ENCODE assay signal across 23 cellular contexts in genomic region chr12:112913038-112913688, GRCh38.
"Had no signal": no experiment of that assay in that cellular context is flagged by ENCODE, and none has a peak within 500 bp of the region (broad histone marks: within the 10 kb centered on the region; RNA-seq: fewer than 3 reads in every experiment).

No MANE protein-coding gene starts in this region.

- H3K4me1 ChIP-seq: ascending aorta had no signal

- H3K27me3 Mint-ChIP-seq: activated B cell treated with CpG ODN at 0.5 μM for 24 hours; activated CD4-positive, alpha-beta memory T cell treated with anti-CD3 and anti-CD28 coated beads for 36 hours; activated CD4-positive, alpha-beta T cell treated with anti-CD3 and anti-CD28 coated beads, Interleukin-2, amount 10 ng/mL, durations not matched to agents 7 days and 5 days; T-helper 17 cell had no signal

- H3K4me1 Mint-ChIP-seq: brain had no signal

- H3K4me3 ChIP-seq: ascending aorta had no signal

- H3K4me3 Mint-ChIP-seq: activated B cell treated with CpG ODN at 0.5 μM for 24 hours; activated CD4-positive, alpha-beta memory T cell treated with anti-CD3 and anti-CD28 coated beads for 36 hours; activated CD4-positive, alpha-beta T cell treated with anti-CD3 and anti-CD28 coated beads, Interleukin-2, amount 10 ng/mL, durations not matched to agents 7 days and 5 days; activated naive CD4-positive, alpha-beta T cell treated with anti-CD3 and anti-CD28 coated beads for 36 hours; activated T-cell treated with anti-CD3 and anti-CD28 coated beads, Interleukin-2, amount 50 U/mL, for 4 hours; brain; T-helper 17 cell had no signal

- H3K27ac ChIP-seq: ascending aorta had no signal

- DNase-seq: activated B cell treated with CpG ODN at 0.5 μM for 24 hours; activated CD4-positive, alpha-beta memory T cell treated with anti-CD3 and anti-CD28 coated beads for 36 hours; activated CD4-positive, alpha-beta T cell treated with anti-CD3 and anti-CD28 coated beads, Interleukin-2, amount 10 ng/mL, durations not matched to agents 7 days and 5 days; activated CD8-positive, alpha-beta memory T cell treated with anti-CD3 and anti-CD28 coated beads for 24 hours; activated effector memory CD4-positive, alpha-beta T cell treated with anti-CD3 and anti-CD28 coated beads, Interleukin-2, amount 50 U/mL, for 16 hours; activated naive CD4-positive, alpha-beta T cell treated with anti-CD3 and anti-CD28 coated beads for 36 hours; activated T-cell treated with anti-CD3 and anti-CD28 coated beads, Interleukin-2, amount 50 U/mL, for 4 hours; amniotic stem cell; Karpas-422; MM.1S; NCI-H1105; NCI-H1436; NCI-H1694 treated with DMSO at 0.1 percent for 48 hours; NCI-H2029 treated with DMSO at 0.1 percent for 48 hours; NCI-H345; NCI-H510A; NCI-H526 treated with DMSO at 0.1 percent for 48 hours; NCI-H82; SIG-M5; T-helper 17 cell; T-helper 9 cell had no signal

- H3K27ac Mint-ChIP-seq: activated B cell treated with CpG ODN at 0.5 μM for 24 hours; activated CD4-positive, alpha-beta memory T cell treated with anti-CD3 and anti-CD28 coated beads for 36 hours; activated CD4-positive, alpha-beta T cell treated with anti-CD3 and anti-CD28 coated beads, Interleukin-2, amount 10 ng/mL, durations not matched to agents 7 days and 5 days; activated naive CD4-positive, alpha-beta T cell treated with anti-CD3 and anti-CD28 coated beads for 36 hours; brain; T-helper 17 cell had no signal

- ATAC-seq: activated T-cell treated with anti-CD3 and anti-CD28 coated beads, Interleukin-2, amount 50 U/mL, for 4 hours; T-helper 17 cell had no signal

- H3K36me3 Mint-ChIP-seq: brain had no signal

- H3K27me3 ChIP-seq: ascending aorta had no signal
